8 cellular contexts compared by ENCODE assay signal in genomic region chr6:155171109-155171746, GRCh38.
A peak's percentile ranks its signal among the peaks of the same experiment; 100 is the strongest.
DNase-seq lines count a peak whose midpoint lies in the region; ATAC-seq and TF ChIP-seq lines count a peak whose summit lies in the region.

No MANE protein-coding gene starts in this region.

- H3K9me3 ChIP-seq in HUES64 (ENCODE audit: insufficient read depth, low read depth, low read length) (no peaks in the 10 kb centered on the region), muscle layer of colon (ENCODE audit: low read length) (no peaks in the 10 kb centered on the region), MM.1S (replicated peaks; ENCODE audit: insufficient read depth, low read length) (no peaks in the 10 kb centered on the region)

- 57% methylated on average over 6 of the region's 6 CpGs for WGBS in HUES64

- H2AFZ ChIP-seq in MM.1S (ENCODE audit: low read length), result no peak overlapping the region

- TF ChIP-seq CTCF in MM.1S (IDR thresholded peaks at IDR 0.05; ENCODE audit: low read length), result no peak

- H3K4me2 ChIP-seq in MM.1S (ENCODE audit: low read depth, low read length), result no peak overlapping the region

- H3K27me3 Mint-ChIP-seq in activated CD4-positive, alpha-beta T cell treated with anti-CD3 and anti-CD28 coated beads for 36 hours, result no peaks in the 10 kb centered on the region

- no peak overlapping the region for H3K4me3 ChIP-seq in HUES64 (ENCODE audit: low read length)
- H3K4me3 ChIP-seq in muscle layer of colon (ENCODE audit: low read depth in 1 of 2, low read length in 2 of 2), result no peak overlapping the region
- no peak overlapping the region for H3K4me3 ChIP-seq in MM.1S (ENCODE audit: low read length)

- POLR2A ChIA-PET in activated CD4-positive, alpha-beta T cell treated with anti-CD3 and anti-CD28 coated beads for 36 hours (lab: Charles Lee), result interaction anchor here (0.6 to 1.7 kb wide), 10 partner anchors 13 to 1608 kb away, joined by 3 to 32 read pairs (median 4); no protein-coding TSS in a partner anchor

- peaks cover 54% of the 10 kb centered on the region for H3K4me1 Mint-ChIP-seq in activated CD4-positive, alpha-beta T cell treated with anti-CD3 and anti-CD28 coated beads for 36 hours
- peaks cover 40% of the 10 kb centered on the region for H3K4me1 Mint-ChIP-seq in stimulated activated effector memory CD8-positive, alpha-beta T cell treated with anti-CD3 and anti-CD28 coated beads, Interleukin-12 subunit alpha, Interleukin-12 subunit beta, amount 100 ng/mL, for 72 hours

- no peak overlapping the region for H3K9ac ChIP-seq in HUES64 (ENCODE audit: low read depth, low read length)
- no peak overlapping the region for H3K9ac ChIP-seq in muscle layer of colon (ENCODE audit: low read length)
- H3K9ac ChIP-seq in MM.1S (ENCODE audit: low read length), result no peak overlapping the region

- H3K36me3 Mint-ChIP-seq in activated CD4-positive, alpha-beta T cell treated with anti-CD3 and anti-CD28 coated beads for 36 hours (ENCODE audit: low read depth), result peaks cover 10% of the 10 kb centered on the region
- H3K36me3 Mint-ChIP-seq in stimulated activated effector memory CD8-positive, alpha-beta T cell treated with anti-CD3 and anti-CD28 coated beads, Interleukin-12 subunit alpha, Interleukin-12 subunit beta, amount 100 ng/mL, for 72 hours, result peaks cover 37% of the 10 kb centered on the region

- peak; percentile 83 for ATAC-seq in GM21576 (IDR thresholded peaks at IDR 0.05; ENCODE audit: unreplicated experiment)
- peak; percentile 88 for ATAC-seq in activated CD4-positive, alpha-beta T cell treated with anti-CD3 and anti-CD28 coated beads for 36 hours
- ATAC-seq in stimulated activated effector memory CD8-positive, alpha-beta T cell treated with anti-CD3 and anti-CD28 coated beads, Interleukin-12 subunit alpha, Interleukin-12 subunit beta, amount 100 ng/mL, for 72 hours, result peak; percentile 97

- H3K79me2 ChIP-seq in MM.1S (ENCODE audit: low read length), result no peaks in the 10 kb centered on the region

- no peaks in the 10 kb centered on the region for H3K9me3 Mint-ChIP-seq in activated CD4-positive, alpha-beta T cell treated with anti-CD3 and anti-CD28 coated beads for 36 hours (ENCODE audit: low read depth)
- H3K9me3 Mint-ChIP-seq in stimulated activated effector memory CD8-positive, alpha-beta T cell treated with anti-CD3 and anti-CD28 coated beads, Interleukin-12 subunit alpha, Interleukin-12 subunit beta, amount 100 ng/mL, for 72 hours, result no peaks in the 10 kb centered on the region

- CTCF ChIA-PET in activated CD4-positive, alpha-beta T cell treated with anti-CD3 and anti-CD28 coated beads for 36 hours (lab: Charles Lee), result interaction anchor here (0.6 to 2.7 kb wide), 19 partner anchors 13 to 926 kb away, joined by 3 to 27 read pairs (median 3); no protein-coding TSS in a partner anchor

- H4K20me1 ChIP-seq in MM.1S (ENCODE audit: insufficient read depth, low read length), result no peaks in the 10 kb centered on the region

- no peaks in the 10 kb centered on the region for H3F3A ChIP-seq in MM.1S (ENCODE audit: insufficient read depth, low read length)

- H3K27ac Mint-ChIP-seq in activated CD4-positive, alpha-beta T cell treated with anti-CD3 and anti-CD28 coated beads for 36 hours, result peak overlapping the region; percentile 86
- peak overlapping the region; percentile 94 for H3K27ac Mint-ChIP-seq in stimulated activated effector memory CD8-positive, alpha-beta T cell treated with anti-CD3 and anti-CD28 coated beads, Interleukin-12 subunit alpha, Interleukin-12 subunit beta, amount 100 ng/mL, for 72 hours

- no peaks in the 10 kb centered on the region for H3K27me3 ChIP-seq in HUES64 (ENCODE audit: insufficient read depth, low read length)
- H3K27me3 ChIP-seq in muscle layer of colon (ENCODE audit: control insufficient read depth in 1 of 2, insufficient read depth in 2 of 2, low read length in 2 of 2), result no peaks in the 10 kb centered on the region
- no peaks in the 10 kb centered on the region for H3K27me3 ChIP-seq in MM.1S (replicated peaks; ENCODE audit: insufficient read depth, low read length)

- DNase-seq in Daoy (ENCODE audit: low read depth) (peak; percentile 93), cerebellar cortex (ENCODE audit: low spot score) (peak; percentile 38), MM.1S (no peak)
- peak; percentile 92 for DNase-seq in activated CD4-positive, alpha-beta T cell treated with anti-CD3 and anti-CD28 coated beads for 36 hours
- DNase-seq in stimulated activated effector memory CD8-positive, alpha-beta T cell treated with anti-CD3 and anti-CD28 coated beads, Interleukin-12 subunit alpha, Interleukin-12 subunit beta, amount 100 ng/mL, for 72 hours (ENCODE audit: low spot score in 2 of 2), result peak; percentile 57 to 92

- H3K9me2 ChIP-seq in MM.1S (replicated peaks; ENCODE audit: insufficient read depth, low read length), result no peaks in the 10 kb centered on the region

- peak overlapping the region; percentile 5; the same call in 1 of the 2 replicates for H3K27ac ChIP-seq in HUES64 (ENCODE audit: low read depth, low read length)
- H3K27ac ChIP-seq in muscle layer of colon (ENCODE audit: low read depth, low read length), result peak overlapping the region; percentile 48
- no peak overlapping the region for H3K27ac ChIP-seq in MM.1S (ENCODE audit: low read length)

- peak overlapping the region; percentile 49 for H3K4me3 Mint-ChIP-seq in activated CD4-positive, alpha-beta T cell treated with anti-CD3 and anti-CD28 coated beads for 36 hours
- peak overlapping the region; percentile 53 for H3K4me3 Mint-ChIP-seq in stimulated activated effector memory CD8-positive, alpha-beta T cell treated with anti-CD3 and anti-CD28 coated beads, Interleukin-12 subunit alpha, Interleukin-12 subunit beta, amount 100 ng/mL, for 72 hours

- intact Hi-C loops in activated CD4-positive, alpha-beta T cell treated with anti-CD3 and anti-CD28 coated beads for 36 hours (cut with DNase I, micrococcal nuclease), result loop anchor here (1.0 to 5.0 kb wide), 13 partner anchors 13 to 996 kb away; partner anchors contain the start of genes SCAF8 (in 1 of the 2) and TIAM2 (in 1 of the 2)

- H3K4me1 ChIP-seq in HUES64 (ENCODE audit: insufficient read depth, low read length) (peaks cover 26% of the 10 kb centered on the region), muscle layer of colon (ENCODE audit: insufficient read depth, low read length) (peaks cover 19% of the 10 kb centered on the region), MM.1S (ENCODE audit: low read length) (no peaks in the 10 kb centered on the region)

- H3K36me3 ChIP-seq in HUES64 (ENCODE audit: insufficient read depth, low read length), result no peaks in the 10 kb centered on the region
- no peaks in the 10 kb centered on the region for H3K36me3 ChIP-seq in muscle layer of colon (ENCODE audit: insufficient read depth, low read length)
- no peaks in the 10 kb centered on the region for H3K36me3 ChIP-seq in MM.1S (replicated peaks; ENCODE audit: insufficient read depth, low read length)
